ENCODE assay signal across 1 cellular context in the genomic region with DNA sequence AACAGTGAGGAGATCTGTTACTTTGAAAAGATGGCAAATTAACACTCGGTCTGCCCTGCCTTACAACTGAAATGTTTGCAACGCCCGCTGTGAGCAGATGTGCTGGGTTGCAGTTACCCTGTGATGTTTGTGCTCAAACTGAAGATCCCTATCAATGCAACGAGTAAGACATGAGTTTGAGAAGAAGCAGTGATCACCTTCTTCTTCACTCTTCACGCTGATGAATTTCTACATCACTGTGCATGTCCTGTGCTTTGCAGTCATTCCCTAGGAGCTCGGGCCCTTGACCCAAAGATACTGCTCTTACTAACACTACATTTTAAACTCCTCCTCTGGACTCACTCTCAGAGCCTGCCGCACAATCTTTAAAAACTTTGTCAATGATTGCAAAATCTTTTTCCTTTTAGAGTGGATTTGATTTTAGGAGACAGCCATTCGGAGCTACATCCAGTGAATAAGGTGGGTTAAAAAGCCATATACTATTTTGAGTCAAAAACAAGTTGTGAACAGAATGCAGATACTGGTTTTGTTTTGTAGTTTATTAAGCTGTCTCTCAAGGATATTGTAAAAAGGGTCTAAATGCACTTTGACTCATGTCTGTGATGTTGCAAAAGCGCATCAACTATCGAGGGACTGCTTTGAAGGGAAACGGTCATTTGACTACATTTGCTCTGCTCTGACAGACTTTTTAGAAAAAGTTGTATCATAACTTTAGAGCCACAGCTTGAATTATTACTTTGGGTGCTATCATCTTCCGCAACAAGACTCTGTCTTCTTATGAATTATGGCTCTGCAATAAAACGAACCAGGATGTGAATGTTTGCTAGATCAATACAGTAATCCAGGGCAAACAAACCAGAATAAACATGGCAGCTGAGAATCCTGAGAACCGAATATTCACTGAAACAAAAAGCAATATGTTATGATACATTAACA.
A peak's percentile ranks its signal among the peaks of the same experiment; 100 is the strongest.
TF ChIP-seq lines count a peak whose summit lies in the region.

No MANE protein-coding gene starts in this region.

TF ChIP-seq in A549, 52 proteins besides CTCF, POLR2A, EP300 and RAD21 (continued from another document):
- TF ChIP-seq, protein P1, sequence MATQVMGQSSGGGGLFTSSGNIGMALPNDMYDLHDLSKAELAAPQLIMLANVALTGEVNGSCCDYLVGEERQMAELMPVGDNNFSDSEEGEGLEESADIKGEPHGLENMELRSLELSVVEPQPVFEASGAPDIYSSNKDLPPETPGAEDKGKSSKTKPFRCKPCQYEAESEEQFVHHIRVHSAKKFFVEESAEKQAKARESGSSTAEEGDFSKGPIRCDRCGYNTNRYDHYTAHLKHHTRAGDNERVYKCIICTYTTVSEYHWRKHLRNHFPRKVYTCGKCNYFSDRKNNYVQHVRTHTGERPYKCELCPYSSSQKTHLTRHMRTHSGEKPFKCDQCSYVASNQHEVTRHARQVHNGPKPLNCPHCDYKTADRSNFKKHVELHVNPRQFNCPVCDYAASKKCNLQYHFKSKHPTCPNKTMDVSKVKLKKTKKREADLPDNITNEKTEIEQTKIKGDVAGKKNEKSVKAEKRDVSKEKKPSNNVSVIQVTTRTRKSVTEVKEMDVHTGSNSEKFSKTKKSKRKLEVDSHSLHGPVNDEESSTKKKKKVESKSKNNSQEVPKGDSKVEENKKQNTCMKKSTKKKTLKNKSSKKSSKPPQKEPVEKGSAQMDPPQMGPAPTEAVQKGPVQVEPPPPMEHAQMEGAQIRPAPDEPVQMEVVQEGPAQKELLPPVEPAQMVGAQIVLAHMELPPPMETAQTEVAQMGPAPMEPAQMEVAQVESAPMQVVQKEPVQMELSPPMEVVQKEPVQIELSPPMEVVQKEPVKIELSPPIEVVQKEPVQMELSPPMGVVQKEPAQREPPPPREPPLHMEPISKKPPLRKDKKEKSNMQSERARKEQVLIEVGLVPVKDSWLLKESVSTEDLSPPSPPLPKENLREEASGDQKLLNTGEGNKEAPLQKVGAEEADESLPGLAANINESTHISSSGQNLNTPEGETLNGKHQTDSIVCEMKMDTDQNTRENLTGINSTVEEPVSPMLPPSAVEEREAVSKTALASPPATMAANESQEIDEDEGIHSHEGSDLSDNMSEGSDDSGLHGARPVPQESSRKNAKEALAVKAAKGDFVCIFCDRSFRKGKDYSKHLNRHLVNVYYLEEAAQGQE (IDR thresholded peaks at IDR 0.05): no peak
- no peak for TF ChIP-seq HOXB13 (CRISPR knock-in tag; IDR thresholded peaks at IDR 0.05; ENCODE audit: low read depth)
- no peak for TF ChIP-seq ESRRA (IDR thresholded peaks at IDR 0.05; ENCODE audit: borderline replicate concordance, low read length)
- TF ChIP-seq RCOR1 (IDR thresholded peaks at IDR 0.05; ENCODE audit: low read depth, low read length): no peak
- no peak for TF ChIP-seq SREBF2 (IDR thresholded peaks at IDR 0.05)
- peak; percentile 52 to 59 for TF ChIP-seq CEBPB (IDR thresholded peaks at IDR 0.05)
- no peak for TF ChIP-seq KDM1A (IDR thresholded peaks at IDR 0.05; ENCODE audit: low read depth)
- no peak for TF ChIP-seq HES2 (IDR thresholded peaks at IDR 0.05)
- TF ChIP-seq FOSL2 (IDR thresholded peaks at IDR 0.05): no peak
- peak; percentile 68 for TF ChIP-seq FOSL2 (CRISPR knock-in tag; IDR thresholded peaks at IDR 0.05)
- TF ChIP-seq EHMT2 (IDR thresholded peaks at IDR 0.05; ENCODE audit: low read depth): no peak
- peak; percentile 54 to 63; a peak in 4 of 5 replicates for TF ChIP-seq JUN (IDR thresholded peaks at IDR 0.05)
- no peak for TF ChIP-seq CHD2 (IDR thresholded peaks at IDR 0.05; ENCODE audit: low read length, partially characterized antibody)
- TF ChIP-seq ZSCAN20 (CRISPR knock-in tag; IDR thresholded peaks at IDR 0.05): no peak
- TF ChIP-seq CHD4 (IDR thresholded peaks at IDR 0.05; ENCODE audit: borderline replicate concordance): no peak
- no peak for TF ChIP-seq FOSB (CRISPR knock-in tag; IDR thresholded peaks at IDR 0.05)
- no peak for TF ChIP-seq MAZ (IDR thresholded peaks at IDR 0.05; ENCODE audit: borderline replicate concordance, low read depth, low read length)
- TF ChIP-seq, protein P2, sequence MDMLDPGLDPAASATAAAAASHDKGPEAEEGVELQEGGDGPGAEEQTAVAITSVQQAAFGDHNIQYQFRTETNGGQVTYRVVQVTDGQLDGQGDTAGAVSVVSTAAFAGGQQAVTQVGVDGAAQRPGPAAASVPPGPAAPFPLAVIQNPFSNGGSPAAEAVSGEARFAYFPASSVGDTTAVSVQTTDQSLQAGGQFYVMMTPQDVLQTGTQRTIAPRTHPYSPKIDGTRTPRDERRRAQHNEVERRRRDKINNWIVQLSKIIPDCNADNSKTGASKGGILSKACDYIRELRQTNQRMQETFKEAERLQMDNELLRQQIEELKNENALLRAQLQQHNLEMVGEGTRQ (IDR thresholded peaks at IDR 0.05): no peak
- no peak for TF ChIP-seq MYC (IDR thresholded peaks at IDR 0.05; ENCODE audit: borderline replicate concordance, low read length)
- TF ChIP-seq, protein P3, sequence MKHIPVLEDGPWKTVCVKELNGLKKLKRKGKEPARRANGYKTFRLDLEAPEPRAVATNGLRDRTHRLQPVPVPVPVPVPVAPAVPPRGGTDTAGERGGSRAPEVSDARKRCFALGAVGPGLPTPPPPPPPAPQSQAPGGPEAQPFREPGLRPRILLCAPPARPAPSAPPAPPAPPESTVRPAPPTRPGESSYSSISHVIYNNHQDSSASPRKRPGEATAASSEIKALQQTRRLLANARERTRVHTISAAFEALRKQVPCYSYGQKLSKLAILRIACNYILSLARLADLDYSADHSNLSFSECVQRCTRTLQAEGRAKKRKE (CRISPR knock-in tag; IDR thresholded peaks at IDR 0.05; ENCODE audit: low read depth): no peak
- TF ChIP-seq, protein P4, sequence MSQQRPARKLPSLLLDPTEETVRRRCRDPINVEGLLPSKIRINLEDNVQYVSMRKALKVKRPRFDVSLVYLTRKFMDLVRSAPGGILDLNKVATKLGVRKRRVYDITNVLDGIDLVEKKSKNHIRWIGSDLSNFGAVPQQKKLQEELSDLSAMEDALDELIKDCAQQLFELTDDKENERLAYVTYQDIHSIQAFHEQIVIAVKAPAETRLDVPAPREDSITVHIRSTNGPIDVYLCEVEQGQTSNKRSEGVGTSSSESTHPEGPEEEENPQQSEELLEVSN (IDR thresholded peaks at IDR 0.05; ENCODE audit: borderline replicate concordance, low read depth): no peak
- TF ChIP-seq RARB (CRISPR knock-in tag; IDR thresholded peaks at IDR 0.05): no peak
- TF ChIP-seq HEYL (CRISPR knock-in tag; IDR thresholded peaks at IDR 0.05): no peak
- TF ChIP-seq, protein P5, sequence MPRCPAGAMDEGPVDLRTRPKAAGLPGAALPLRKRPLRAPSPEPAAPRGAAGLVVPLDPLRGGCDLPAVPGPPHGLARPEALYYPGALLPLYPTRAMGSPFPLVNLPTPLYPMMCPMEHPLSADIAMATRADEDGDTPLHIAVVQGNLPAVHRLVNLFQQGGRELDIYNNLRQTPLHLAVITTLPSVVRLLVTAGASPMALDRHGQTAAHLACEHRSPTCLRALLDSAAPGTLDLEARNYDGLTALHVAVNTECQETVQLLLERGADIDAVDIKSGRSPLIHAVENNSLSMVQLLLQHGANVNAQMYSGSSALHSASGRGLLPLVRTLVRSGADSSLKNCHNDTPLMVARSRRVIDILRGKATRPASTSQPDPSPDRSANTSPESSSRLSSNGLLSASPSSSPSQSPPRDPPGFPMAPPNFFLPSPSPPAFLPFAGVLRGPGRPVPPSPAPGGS (IDR thresholded peaks at IDR 0.05): peak; percentile 75; the same call in 1 of the 3 replicates
- TF ChIP-seq RFX5 (IDR thresholded peaks at IDR 0.05): no peak
- peak; percentile 61 for TF ChIP-seq ZFP36 (IDR thresholded peaks at IDR 0.05; ENCODE audit: borderline replicate concordance, partially characterized antibody)
- no peak for TF ChIP-seq ZC3H11A (IDR thresholded peaks at IDR 0.05)
- no peak for TF ChIP-seq KDM5A (IDR thresholded peaks at IDR 0.05)
- TF ChIP-seq NPAS2 (CRISPR knock-in tag; IDR thresholded peaks at IDR 0.05; ENCODE audit: borderline replicate concordance): no peak
- TF ChIP-seq HOXA7 (CRISPR knock-in tag; IDR thresholded peaks at IDR 0.05): no peak
- no peak for TF ChIP-seq HDAC2 (IDR thresholded peaks at IDR 0.05)
- TF ChIP-seq FOXS1 (CRISPR knock-in tag; IDR thresholded peaks at IDR 0.05): no peak
- no peak for TF ChIP-seq ZNF302 (CRISPR knock-in tag; IDR thresholded peaks at IDR 0.05)
- TF ChIP-seq RNF2 (IDR thresholded peaks at IDR 0.05; ENCODE audit: borderline replicate concordance, low read depth): no peak
